ENCODE assay signal across 14 cellular contexts in genomic region chr5:126139773-126140172, GRCh38.
DNase-seq lines count a peak whose midpoint lies in the region; ATAC-seq and TF ChIP-seq lines count a peak whose summit lies in the region.
"Had no signal": no experiment of that assay in that cellular context is flagged by ENCODE, and none has a peak within 500 bp of the region (broad histone marks: within the 10 kb centered on the region; RNA-seq: fewer than 3 reads in every experiment).

No MANE protein-coding gene starts in this region.

- no peaks in the 10 kb centered on the region for H3K36me3 Mint-ChIP-seq in progenitor cell of endocrine pancreas (ENCODE audit: insufficient read depth)
- H3K36me3 Mint-ChIP-seq: activated CD4-positive, alpha-beta memory T cell treated with anti-CD3 and anti-CD28 coated beads for 36 hours; activated naive CD4-positive, alpha-beta T cell treated with anti-CD3 and anti-CD28 coated beads, Interleukin-2, amount 50 U/mL, for 72 hours had no signal

- H4K20me1 ChIP-seq in PC-3 (ENCODE audit: low read length), result no peaks in the 10 kb centered on the region
- H4K20me1 ChIP-seq in fibroblast of lung (ENCODE audit: control insufficient read depth, extremely low read depth, insufficient read depth, low read length), result no peaks in the 10 kb centered on the region

- no TSS peak for BruUV-seq in PC-3 (replicated peaks; lab: Mats Ljungman, UMichigan)

- intact Hi-C loops in PC-3 (cut with micrococcal nuclease), result loop anchor here (5.0 to 10.0 kb wide), 2 partner anchors 727 to 1395 kb away; partner anchors contain the start of gene ZNF608

- peaks cover 3% of the 10 kb centered on the region for H3K27me3 Mint-ChIP-seq in progenitor cell of endocrine pancreas
- H3K27me3 Mint-ChIP-seq: activated CD4-positive, alpha-beta memory T cell treated with anti-CD3 and anti-CD28 coated beads for 36 hours had no signal

- peak overlapping the region; percentile 33 for H3K27ac ChIP-seq in PC-3 (ENCODE audit: low read length)
- H3K27ac ChIP-seq in fibroblast of lung (ENCODE audit: insufficient read depth, low read length), result no peak overlapping the region

- ATAC-seq in PC-3, result peak; percentile 55
- no peak for ATAC-seq in HG02981 (IDR thresholded peaks at IDR 0.05; ENCODE audit: unreplicated experiment)
- ATAC-seq: activated naive CD4-positive, alpha-beta T cell treated with anti-CD3 and anti-CD28 coated beads, Interleukin-2, amount 50 U/mL, for 72 hours had no signal

- H3K4me1 Mint-ChIP-seq in progenitor cell of endocrine pancreas (ENCODE audit: low read depth), result no peaks in the 10 kb centered on the region

- H2AFZ ChIP-seq in PC-3 (ENCODE audit: low read length) (no peak overlapping the region), fibroblast of lung (ENCODE audit: low read length) (no peak overlapping the region)

- peak overlapping the region; percentile 64 for H3K4me2 ChIP-seq in PC-3 (ENCODE audit: low read length)
- H3K4me2 ChIP-seq in fibroblast of lung (ENCODE audit: extremely low read depth, insufficient read depth, low read length), result peak overlapping the region; percentile 30

- TF ChIP-seq CTCF in PC-3 (conservative IDR thresholded peaks at IDR 0.05; ENCODE audit: low read depth, low read length), result no peak
- no peak for TF ChIP-seq CTCF in fibroblast of lung (conservative IDR thresholded peaks at IDR 0.05 in 1 of 2, IDR thresholded peaks at IDR 0.05 in 1 of 2; ENCODE audit: low read depth in 1 of 2, low read length in 2 of 2)
- TF ChIP-seq CTCF in progenitor cell of endocrine pancreas (IDR thresholded peaks at IDR 0.05; ENCODE audit: unreplicated experiment), result no peak

- H3K4me1 ChIP-seq in PC-3 (ENCODE audit: insufficient read depth, low read length) (peaks cover 33% of the 10 kb centered on the region), fibroblast of lung (ENCODE audit: control insufficient read depth, extremely low read depth, insufficient read depth, low read length) (no peaks in the 10 kb centered on the region)

- no peaks in the 10 kb centered on the region for H3F3A ChIP-seq in PC-3 (ENCODE audit: low read length, unreplicated experiment)

- H3K36me3 ChIP-seq in PC-3 (ENCODE audit: low read depth, low read length), result no peaks in the 10 kb centered on the region
- no peaks in the 10 kb centered on the region for H3K36me3 ChIP-seq in fibroblast of lung (ENCODE audit: control insufficient read depth, insufficient read depth, low read length)

- CTCF ChIA-PET in PC-3 (lab: Charles Lee), result no interaction called here

- H3K27me3 ChIP-seq in PC-3 (ENCODE audit: low read length), result no peaks in the 10 kb centered on the region
- H3K27me3 ChIP-seq in fibroblast of lung (ENCODE audit: control insufficient read depth, insufficient read depth, low read length), result no peaks in the 10 kb centered on the region

- DNase-seq in GM04504 (ENCODE audit: low read depth) (peak; percentile 49), PC-3 (peak; percentile 70), fibroblast of lung (ENCODE audit: low read depth in 2 of 2) (peak; percentile 19 to 76), renal cortical epithelial cell (ENCODE audit: low read depth) (peak; percentile 54), NOMO-1 treated with DMSO at 0.1 percent for 48 hours (lab: John Stamatoyannopoulos, UW; ENCODE audit: unreplicated experiment) (no peak), progenitor cell of endocrine pancreas (ENCODE audit: low spot score, unreplicated experiment) (no peak), DMS 273 (lab: John Stamatoyannopoulos, UW; ENCODE audit: unreplicated experiment) (no peak)
- DNase-seq: activated CD4-positive, alpha-beta memory T cell treated with anti-CD3 and anti-CD28 coated beads for 36 hours; Calu3; effector CD8-positive, alpha-beta T cell; KBM-7; nucleus accumbens had no signal

- H3K4me3 ChIP-seq in PC-3 (ENCODE audit: low read length), result peak overlapping the region; percentile 36; the same call in 1 of the 2 replicates
- H3K4me3 ChIP-seq in fibroblast of lung (replicated peaks in 1 of 4; ENCODE audit: control extremely low read depth in 1 of 4, insufficient read depth in 1 of 4, low read depth in 3 of 4, low read length in 4 of 4), result no peak overlapping the region

- POLR2A ChIA-PET in PC-3 (lab: Charles Lee; ENCODE audit: unreplicated experiment), result no interaction called here

- no peak overlapping the region for H3K4me3 Mint-ChIP-seq in progenitor cell of endocrine pancreas (ENCODE audit: low read depth)
- H3K4me3 Mint-ChIP-seq: activated CD4-positive, alpha-beta memory T cell treated with anti-CD3 and anti-CD28 coated beads for 36 hours had no signal

- H3K27ac Mint-ChIP-seq in progenitor cell of endocrine pancreas, result no peak overlapping the region
- H3K27ac Mint-ChIP-seq: activated CD4-positive, alpha-beta memory T cell treated with anti-CD3 and anti-CD28 coated beads for 36 hours; activated naive CD4-positive, alpha-beta T cell treated with anti-CD3 and anti-CD28 coated beads, Interleukin-2, amount 50 U/mL, for 72 hours had no signal

- H3K9ac ChIP-seq in PC-3 (ENCODE audit: low read length) (no peak overlapping the region), fibroblast of lung (ENCODE audit: insufficient read depth, low read length) (no peak overlapping the region)

- H3K9me3 ChIP-seq in PC-3 (ENCODE audit: low read length), result no peaks in the 10 kb centered on the region
- no peaks in the 10 kb centered on the region for H3K9me3 ChIP-seq in fibroblast of lung (ENCODE audit: control insufficient read depth, insufficient read depth, low read depth, low read length)

- no peaks in the 10 kb centered on the region for H3K9me2 ChIP-seq in PC-3 (replicated peaks; ENCODE audit: low read length)

- H3K79me2 ChIP-seq in PC-3 (ENCODE audit: low read length), result no peaks in the 10 kb centered on the region
- H3K79me2 ChIP-seq in fibroblast of lung (ENCODE audit: control insufficient read depth, insufficient read depth, low read length), result no peaks in the 10 kb centered on the region

- H3K9me3 Mint-ChIP-seq in progenitor cell of endocrine pancreas (ENCODE audit: low read depth), result peaks cover 3% of the 10 kb centered on the region

Comparison
In these comparisons a context has a peak if more than half of its experiments do, and no peak if none do; other contexts are left out.
1. DNase-seq: peak in GM04504 (single experiment), PC-3 (single experiment), fibroblast of lung (2 of 2) and renal cortical epithelial cell (single experiment); none in NOMO-1 treated with DMSO at 0.1 percent for 48 hours (single experiment), progenitor cell of endocrine pancreas (single experiment) and DMS 273 (single experiment).